Comparison of ENCODE assay signal across 26 cellular contexts in the genomic region with DNA sequence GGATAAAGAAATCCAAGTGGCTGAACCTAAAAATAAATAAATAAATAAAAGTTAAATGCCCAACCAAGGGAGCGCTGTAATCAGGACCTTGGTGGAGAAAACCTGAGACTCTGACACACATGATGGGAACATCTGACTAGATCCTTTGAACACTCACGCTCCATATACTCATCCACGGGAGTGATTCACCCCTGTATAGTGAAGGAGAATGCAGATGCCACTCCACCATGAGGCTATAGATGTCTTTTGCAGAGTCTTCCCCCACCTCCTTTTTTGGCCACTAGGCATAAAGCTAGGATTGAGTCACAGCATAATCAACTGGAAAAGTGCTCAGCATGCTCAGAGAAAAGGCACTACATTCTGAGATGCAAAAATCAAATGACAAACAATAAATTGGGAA. TPM values are rescaled to one million over a fixed set of nuclear protein-coding genes. Genes with fewer than 3 reads are reported as not detected.
DNase-seq lines count a peak whose midpoint lies in the region; ATAC-seq, FAIRE-seq and TF ChIP-seq lines count a peak whose summit lies in the region.
"Had no signal": no experiment of that assay in that cellular context is flagged by ENCODE, and none has a peak within 500 bp of the region (broad histone marks: within the 10 kb centered on the region; RNA-seq: fewer than 3 reads in every experiment).

No MANE protein-coding gene starts in this region.

- no TSS peak for BruUV-seq in PC-3 (replicated peaks; lab: Mats Ljungman, UMichigan)

- H3K36me3 ChIP-seq in PC-3 (ENCODE audit: low read depth, low read length) (0 out of 2 replicates have a peak, but pooled peaks cover 3% of the 10 kb centered on the region), keratinocyte (ENCODE audit: control insufficient read depth in 2 of 2, extremely low read depth in 1 of 2, insufficient read depth in 2 of 2, low read length in 2 of 2) (no peaks in the 10 kb centered on the region), esophagus muscularis mucosa (peaks cover 0 to 12% (median 0%) of the 10 kb centered on the region in 4 donors)
- H3K36me3 ChIP-seq: adrenal gland, MG63, WERI-Rb-1 had no signal

- TF ChIP-seq POLR2A in esophagus muscularis mucosa (IDR thresholded peaks at IDR 0.05; ENCODE audit: low read depth) = no peak

- no peak overlapping the region for H3K9ac ChIP-seq in PC-3 (ENCODE audit: low read length)
- H3K9ac ChIP-seq in keratinocyte (ENCODE audit: control insufficient read depth, extremely low read depth, insufficient read depth, low read length) = no peak overlapping the region
- H3K9ac ChIP-seq: BLaER1 had no signal

- H3K4me1 ChIP-seq in PC-3 (ENCODE audit: insufficient read depth, low read length) (no peaks in the 10 kb centered on the region), keratinocyte (ENCODE audit: control insufficient read depth, extremely low read depth, insufficient read depth, low read length) (no peaks in the 10 kb centered on the region), esophagus muscularis mucosa (no peaks in the 10 kb centered on the region)
- H3K4me1 ChIP-seq: adrenal gland, body of pancreas, heart right ventricle, tibial nerve had no signal

- ATAC-seq in PC-3 (peak; percentile 36; the same call in 1 of the 2 replicates), HG02610 (IDR thresholded peaks at IDR 0.05; ENCODE audit: unreplicated experiment) (no peak)
- ATAC-seq: body of pancreas, heart right ventricle had no signal

- H3K27me3 ChIP-seq in PC-3 (ENCODE audit: low read length) (no peaks in the 10 kb centered on the region), keratinocyte (ENCODE audit: control insufficient read depth, extremely low read depth, insufficient read depth, low read length) (no peaks in the 10 kb centered on the region), esophagus muscularis mucosa (no peaks in the 10 kb centered on the region)
- H3K27me3 ChIP-seq: adrenal gland, BLaER1, body of pancreas, heart right ventricle, MG63, tibial nerve had no signal

- H3K9me1 ChIP-seq in keratinocyte (ENCODE audit: control insufficient read depth, extremely low read depth, insufficient read depth, low read length) = no peaks in the 10 kb centered on the region

- POLR2A ChIA-PET in PC-3 (lab: Charles Lee; ENCODE audit: unreplicated experiment) = no interaction called here

- dilution Hi-C loops in keratinocyte (cut with MboI; ENCODE audit: extremely low pct_ligation_motif_present, low sequenced_read_pairs) = no loop called here

- H3K79me2 ChIP-seq in PC-3 (ENCODE audit: low read length) (no peaks in the 10 kb centered on the region), keratinocyte (ENCODE audit: control insufficient read depth, insufficient read depth, low read length) (no peaks in the 10 kb centered on the region)

- no peak overlapping the region for H3K4me3 ChIP-seq in PC-3 (ENCODE audit: low read length)
- H3K4me3 ChIP-seq in keratinocyte (ENCODE audit: control insufficient read depth in 2 of 3, extremely low read depth in 1 of 3, insufficient read depth in 2 of 3, low read depth in 1 of 3, low read length in 3 of 3) = no peak overlapping the region
- H3K4me3 ChIP-seq in esophagus muscularis mucosa = no peak overlapping the region
- H3K4me3 ChIP-seq: adrenal gland, BLaER1, body of pancreas, heart right ventricle, lung, MG63, PC-9, tibial nerve had no signal

- DNase-seq in ELR (ENCODE audit: low read depth) (peak; percentile 71), HT1080 (ENCODE audit: low read depth) (peak; percentile 63), PC-3 (peak; percentile 32), keratinocyte (ENCODE audit: low read depth, low spot score) (no peak), hepatic stellate cell (ENCODE audit: low spot score) (no peak), esophagus muscularis mucosa (ENCODE audit: extremely low spot score) (no peak)
- DNase-seq: activated CD4-positive, alpha-beta T cell treated with anti-CD3 and anti-CD28 coated beads, Interleukin-2, amount 10 ng/mL, durations not matched to agents 24 days and 14 days; activated gamma-delta T cell treated with Interleukin-2 at 50 U/mL for 16 hours; activated T-cell treated with anti-CD3 and anti-CD28 coated beads, Interleukin-2, amount 50 U/mL, for 24 hours; adrenal gland; body of pancreas; GF-D8; heart right ventricle; MG63; NCI-H1694; NCI-H2171; NCI-H524; PC-9; SIG-M5; WERI-Rb-1 had no signal

- intact Hi-C loops in PC-3 (cut with micrococcal nuclease) = no loop called here
- intact Hi-C loops in esophagus muscularis mucosa (cut with DNase I) = no loop called here

- H2AFZ ChIP-seq in PC-3 (ENCODE audit: low read length) = no peak overlapping the region
- no peak overlapping the region for H2AFZ ChIP-seq in keratinocyte (ENCODE audit: control insufficient read depth, low read length)
- H2AFZ ChIP-seq: PC-9 had no signal

- H3K4me2 ChIP-seq in PC-3 (ENCODE audit: low read length) (no peak overlapping the region), keratinocyte (ENCODE audit: control insufficient read depth, extremely low read depth, insufficient read depth, low read depth, low read length) (no peak overlapping the region)
- H3K4me2 ChIP-seq: PC-9 had no signal

- WGBS in esophagus muscularis mucosa = 88% methylated on average over 3 of the region's 3 CpGs

- H3K9me3 ChIP-seq in PC-3 (ENCODE audit: low read length) (0 out of 2 replicates have a peak, but pooled peaks cover 6% of the 10 kb centered on the region), keratinocyte (ENCODE audit: control insufficient read depth, low read depth, low read length) (no peaks in the 10 kb centered on the region), esophagus muscularis mucosa (peaks cover 0 to 10% (median 5%) of the 10 kb centered on the region in 4 donors)
- H3K9me3 ChIP-seq: MG63 had no signal

- CTCF ChIA-PET in PC-3 (lab: Charles Lee) = no interaction called here

- TF ChIP-seq CTCF in PC-3 (conservative IDR thresholded peaks at IDR 0.05; ENCODE audit: low read depth, low read length) = no peak
- TF ChIP-seq CTCF in keratinocyte (optimal IDR thresholded peaks at IDR 0.05 in 1 of 3, IDR thresholded peaks at IDR 0.05 in 1 of 3, conservative IDR thresholded peaks at IDR 0.05 in 1 of 3; ENCODE audit: extremely low read depth in 1 of 3, insufficient read depth in 2 of 3, low read length in 3 of 3) = peak in 2 of 3 experiments; percentile 1 to 6
- TF ChIP-seq CTCF in esophagus muscularis mucosa (IDR thresholded peaks at IDR 0.05) = no peak

- no peak for TF ChIP-seq EP300 in esophagus muscularis mucosa (IDR thresholded peaks at IDR 0.05)

- H3K27ac ChIP-seq in PC-3 (ENCODE audit: low read length) = no peak overlapping the region
- no peak overlapping the region for H3K27ac ChIP-seq in keratinocyte (ENCODE audit: control insufficient read depth, insufficient read depth, low read length)
- H3K27ac ChIP-seq in esophagus muscularis mucosa (replicated peaks in 1 of 4) = no peak overlapping the region
- H3K27ac ChIP-seq: adrenal gland, body of pancreas, heart right ventricle, PC-9, tibial nerve, WERI-Rb-1 had no signal

- no peak for FAIRE-seq in keratinocyte (lab: Jason Lieb, UNC)
- FAIRE-seq: GM18507 had no signal

- H4K20me1 ChIP-seq in PC-3 (ENCODE audit: low read length) (no peaks in the 10 kb centered on the region), keratinocyte (ENCODE audit: control insufficient read depth, extremely low read depth, insufficient read depth, low read length) (no peaks in the 10 kb centered on the region)
- H4K20me1 ChIP-seq: BLaER1 had no signal

- no peaks in the 10 kb centered on the region for H3F3A ChIP-seq in PC-3 (ENCODE audit: low read length, unreplicated experiment)

- H3K9me2 ChIP-seq in PC-3 (replicated peaks; ENCODE audit: low read length) = no peaks in the 10 kb centered on the region

RNA-seq across cellular contexts. Expression of a gene that starts 19.0 kb away (rescaled TPM):
- 0.03 and 0.13 TPM in 2 replicates for total RNA-seq in HT1080 (2014; rRNA removed; shearing (Covaris generic))
- polyA plus RNA-seq in HT1080 (2015; cell fraction: cytosol; rRNA removed) = 0.10 TPM in 1 of 2 replicates, not detected in the other
- polyA plus RNA-seq in HT1080 (2015; cell fraction: nucleus; rRNA removed) = 0.10 and 0.33 TPM in 2 replicates
- total RNA-seq in PC-3 (2014; rRNA removed) (0.17 and 0.26 TPM in 2 replicates), esophagus muscularis mucosa (1 to 10 TPM in 1 of 4 donors, under 1 TPM in 3; 0.33 to 2.5 (median 0.67) TPM)
- 0.08 to 0.09 TPM in 2 of 3 replicates, not detected in the other for polyA plus RNA-seq in keratinocyte
- polyA plus RNA-seq in keratinocyte (2011; ENCODE audit: low read depth) = 1.1 TPM
- polyA plus RNA-seq in keratinocyte (2011; cell fraction: cytosol; rRNA removed) = not detected in 2 replicates
- 0.43 and 0.71 TPM in 2 replicates for polyA plus RNA-seq in keratinocyte (2011; cell fraction: nucleus; rRNA removed)
- 0.52 TPM in 1 of 2 replicates, not detected in the other for polyA plus RNA-seq in keratinocyte (2012; ENCODE audit: low replicate concordance)
- 2.0 to 2.7 TPM in 2 of 3 replicates, not detected in the other for polyA minus RNA-seq in keratinocyte
- polyA minus RNA-seq in keratinocyte (2011; cell fraction: cytosol; rRNA and poly(A)+ RNA removed) = not detected
- 3.8 and 9.5 TPM in 2 replicates for polyA minus RNA-seq in keratinocyte (2011; cell fraction: nucleus; rRNA and poly(A)+ RNA removed)
- polyA plus RNA-seq: IgD-negative memory B cell had no signal

Comparison
In these comparisons a context has a peak if more than half of its experiments do, and no peak if none do; other contexts are left out.
1. DNase-seq: peak in ELR (single experiment), HT1080 (single experiment) and PC-3 (single experiment); none in keratinocyte (single experiment), hepatic stellate cell (single experiment) and esophagus muscularis mucosa (single experiment).
2. CTCF ChIP-seq: peak in keratinocyte (2 of 3); none in PC-3 (single experiment) and esophagus muscularis mucosa (0 of 3).